In genomic region chr2:208265807-208266640, GRCh38 we compare ENCODE assay signal across 1 cellular context.
TF ChIP-seq lines count a peak whose summit lies in the region.

A gene with protein sequence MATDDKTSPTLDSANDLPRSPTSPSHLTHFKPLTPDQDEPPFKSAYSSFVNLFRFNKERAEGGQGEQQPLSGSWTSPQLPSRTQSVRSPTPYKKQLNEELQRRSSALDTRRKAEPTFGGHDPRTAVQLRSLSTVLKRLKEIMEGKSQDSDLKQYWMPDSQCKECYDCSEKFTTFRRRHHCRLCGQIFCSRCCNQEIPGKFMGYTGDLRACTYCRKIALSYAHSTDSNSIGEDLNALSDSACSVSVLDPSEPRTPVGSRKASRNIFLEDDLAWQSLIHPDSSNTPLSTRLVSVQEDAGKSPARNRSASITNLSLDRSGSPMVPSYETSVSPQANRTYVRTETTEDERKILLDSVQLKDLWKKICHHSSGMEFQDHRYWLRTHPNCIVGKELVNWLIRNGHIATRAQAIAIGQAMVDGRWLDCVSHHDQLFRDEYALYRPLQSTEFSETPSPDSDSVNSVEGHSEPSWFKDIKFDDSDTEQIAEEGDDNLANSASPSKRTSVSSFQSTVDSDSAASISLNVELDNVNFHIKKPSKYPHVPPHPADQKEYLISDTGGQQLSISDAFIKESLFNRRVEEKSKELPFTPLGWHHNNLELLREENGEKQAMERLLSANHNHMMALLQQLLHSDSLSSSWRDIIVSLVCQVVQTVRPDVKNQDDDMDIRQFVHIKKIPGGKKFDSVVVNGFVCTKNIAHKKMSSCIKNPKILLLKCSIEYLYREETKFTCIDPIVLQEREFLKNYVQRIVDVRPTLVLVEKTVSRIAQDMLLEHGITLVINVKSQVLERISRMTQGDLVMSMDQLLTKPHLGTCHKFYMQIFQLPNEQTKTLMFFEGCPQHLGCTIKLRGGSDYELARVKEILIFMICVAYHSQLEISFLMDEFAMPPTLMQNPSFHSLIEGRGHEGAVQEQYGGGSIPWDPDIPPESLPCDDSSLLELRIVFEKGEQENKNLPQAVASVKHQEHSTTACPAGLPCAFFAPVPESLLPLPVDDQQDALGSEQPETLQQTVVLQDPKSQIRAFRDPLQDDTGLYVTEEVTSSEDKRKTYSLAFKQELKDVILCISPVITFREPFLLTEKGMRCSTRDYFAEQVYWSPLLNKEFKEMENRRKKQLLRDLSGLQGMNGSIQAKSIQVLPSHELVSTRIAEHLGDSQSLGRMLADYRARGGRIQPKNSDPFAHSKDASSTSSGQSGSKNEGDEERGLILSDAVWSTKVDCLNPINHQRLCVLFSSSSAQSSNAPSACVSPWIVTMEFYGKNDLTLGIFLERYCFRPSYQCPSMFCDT (N-terminal part only) (plus strand): TSS chr2:208266255. CDS start chr2:208271520, 5,265 bp downstream.

TF ChIP-seq in WTC11, 78 proteins besides CTCF, POLR2A, EP300 and RAD21 (continued from another document and continues in another):
- TF ChIP-seq PRDM15 (CRISPR knock-in tag; IDR thresholded peaks at IDR 0.05) (no peak), ZSCAN18 (CRISPR knock-in tag; IDR thresholded peaks at IDR 0.05) (no peak), GABPB1 (CRISPR knock-in tag; IDR thresholded peaks at IDR 0.05) (peak; percentile 80), FOXP1 (CRISPR knock-in tag; IDR thresholded peaks at IDR 0.05; ENCODE audit: borderline replicate concordance) (peak; percentile 71; the same call in 1 of the 2 replicates), PRRX2 (CRISPR knock-in tag; IDR thresholded peaks at IDR 0.05) (no peak), ZBTB43 (CRISPR knock-in tag; IDR thresholded peaks at IDR 0.05) (no peak), MXD4 (CRISPR knock-in tag; IDR thresholded peaks at IDR 0.05; ENCODE audit: borderline replicate concordance) (no peak), NFE2L1 (CRISPR knock-in tag; IDR thresholded peaks at IDR 0.05) (no peak), TEAD4 (CRISPR knock-in tag; IDR thresholded peaks at IDR 0.05) (no peak), ZNF396 (CRISPR knock-in tag; IDR thresholded peaks at IDR 0.05; ENCODE audit: borderline replicate concordance) (no peak), TP53 (CRISPR knock-in tag; IDR thresholded peaks at IDR 0.05) (0 out of 2 replicates have a peak, but pooled peaks have one; percentile 58), GTF2I (CRISPR knock-in tag; conservative IDR thresholded peaks at IDR 0.05) (no peak), NFYB (CRISPR knock-in tag; conservative IDR thresholded peaks at IDR 0.05; ENCODE audit: low read depth) (no peak), RELA (CRISPR knock-in tag; IDR thresholded peaks at IDR 0.05; ENCODE audit: borderline replicate concordance) (no peak; the same call in 1 of the 2 replicates), ZBTB21 (CRISPR knock-in tag; IDR thresholded peaks at IDR 0.05; ENCODE audit: borderline replicate concordance) (peak; percentile 42; the same call in 1 of the 2 replicates), AR (CRISPR knock-in tag; IDR thresholded peaks at IDR 0.05) (no peak), ZNF317 (CRISPR knock-in tag; IDR thresholded peaks at IDR 0.05; ENCODE audit: borderline replicate concordance, low read depth) (no peak), MYBL2 (CRISPR knock-in tag; IDR thresholded peaks at IDR 0.05) (peak; percentile 82), ZNF512 (CRISPR knock-in tag; IDR thresholded peaks at IDR 0.05; ENCODE audit: borderline replicate concordance) (no peak), ZNF416 (CRISPR knock-in tag; IDR thresholded peaks at IDR 0.05) (no peak), AFF4 (CRISPR knock-in tag; IDR thresholded peaks at IDR 0.05; ENCODE audit: borderline replicate concordance) (0 out of 2 replicates have a peak, but pooled peaks have one; percentile 70), ESRRA (CRISPR knock-in tag; IDR thresholded peaks at IDR 0.05; ENCODE audit: borderline replicate concordance) (no peak; the same call in 1 of the 2 replicates), ZNF121 (CRISPR knock-in tag; IDR thresholded peaks at IDR 0.05) (no peak), ATF1 (CRISPR knock-in tag; IDR thresholded peaks at IDR 0.05) (no peak), FOXK1 (CRISPR knock-in tag; IDR thresholded peaks at IDR 0.05) (peak; percentile 84), ZNF138 (CRISPR knock-in tag; conservative IDR thresholded peaks at IDR 0.05) (0 out of 2 replicates have a peak, but pooled peaks have one; percentile 59), ZNF263 (CRISPR knock-in tag; IDR thresholded peaks at IDR 0.05; ENCODE audit: low read depth) (no peak), HMGA2 (CRISPR knock-in tag; IDR thresholded peaks at IDR 0.05) (no peak), EMX1 (CRISPR knock-in tag; IDR thresholded peaks at IDR 0.05) (no peak), ZNF219 (CRISPR knock-in tag; IDR thresholded peaks at IDR 0.05; ENCODE audit: borderline replicate concordance) (no peak)
- TF ChIP-seq, protein P1, sequence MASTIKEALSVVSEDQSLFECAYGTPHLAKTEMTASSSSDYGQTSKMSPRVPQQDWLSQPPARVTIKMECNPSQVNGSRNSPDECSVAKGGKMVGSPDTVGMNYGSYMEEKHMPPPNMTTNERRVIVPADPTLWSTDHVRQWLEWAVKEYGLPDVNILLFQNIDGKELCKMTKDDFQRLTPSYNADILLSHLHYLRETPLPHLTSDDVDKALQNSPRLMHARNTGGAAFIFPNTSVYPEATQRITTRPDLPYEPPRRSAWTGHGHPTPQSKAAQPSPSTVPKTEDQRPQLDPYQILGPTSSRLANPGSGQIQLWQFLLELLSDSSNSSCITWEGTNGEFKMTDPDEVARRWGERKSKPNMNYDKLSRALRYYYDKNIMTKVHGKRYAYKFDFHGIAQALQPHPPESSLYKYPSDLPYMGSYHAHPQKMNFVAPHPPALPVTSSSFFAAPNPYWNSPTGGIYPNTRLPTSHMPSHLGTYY (CRISPR knock-in tag; IDR thresholded peaks at IDR 0.05) = no peak
- TF ChIP-seq, protein P2, sequence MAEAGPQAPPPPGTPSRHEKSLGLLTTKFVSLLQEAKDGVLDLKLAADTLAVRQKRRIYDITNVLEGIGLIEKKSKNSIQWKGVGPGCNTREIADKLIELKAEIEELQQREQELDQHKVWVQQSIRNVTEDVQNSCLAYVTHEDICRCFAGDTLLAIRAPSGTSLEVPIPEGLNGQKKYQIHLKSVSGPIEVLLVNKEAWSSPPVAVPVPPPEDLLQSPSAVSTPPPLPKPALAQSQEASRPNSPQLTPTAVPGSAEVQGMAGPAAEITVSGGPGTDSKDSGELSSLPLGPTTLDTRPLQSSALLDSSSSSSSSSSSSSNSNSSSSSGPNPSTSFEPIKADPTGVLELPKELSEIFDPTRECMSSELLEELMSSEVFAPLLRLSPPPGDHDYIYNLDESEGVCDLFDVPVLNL (CRISPR knock-in tag; IDR thresholded peaks at IDR 0.05; ENCODE audit: borderline replicate concordance, low read depth) = no peak
